In the genomic region with DNA sequence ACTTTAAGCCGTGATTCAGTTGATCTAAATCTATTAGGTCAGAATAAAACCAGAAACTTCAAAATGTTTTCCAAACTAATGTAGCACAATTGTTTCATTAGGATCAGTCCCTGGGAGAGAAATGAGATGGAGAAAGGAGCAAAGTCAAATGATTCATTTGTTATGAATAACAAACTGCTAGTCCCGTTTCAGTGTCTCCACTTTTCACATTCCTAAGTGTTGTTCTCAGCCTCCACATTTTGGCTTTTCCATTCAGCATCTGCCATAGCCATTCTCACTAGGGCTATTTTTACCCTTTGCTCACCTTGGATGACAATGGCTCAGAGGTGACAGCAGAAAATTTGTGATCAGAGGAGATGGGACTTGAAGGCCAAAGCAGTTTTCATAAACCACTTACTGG, we compare ENCODE assay signal across 19 cellular contexts.
"Had no signal": no experiment of that assay in that cellular context is flagged by ENCODE, and none has a peak within 500 bp of the region (broad histone marks: within the 10 kb centered on the region; RNA-seq: fewer than 3 reads in every experiment).

No MANE protein-coding gene starts in this region.

- H3K27ac ChIP-seq: esophagus muscularis mucosa, suprapubic skin had no signal

- DNase-seq: activated CD4-positive, alpha-beta T cell treated with anti-CD3 and anti-CD28 coated beads for 36 hours; activated CD4-positive, alpha-beta T cell treated with anti-CD3 and anti-CD28 coated beads, Interleukin-2, amount 50 U/mL, for 48 hours; activated gamma-delta T cell; central memory CD4-positive, alpha-beta T cell; foreskin melanocyte; glutamatergic neuron; hippocampal formation; midbrain; nephron progenitor cell; occipital lobe; posterior cingulate gyrus; stimulated activated CD4-positive, alpha-beta T cell treated with anti-CD3 and anti-CD28 coated beads, Interleukin-2, amount 100 ng/mL, for 24 hours; stimulated activated naive CD8-positive, alpha-beta T cell treated with anti-CD3 and anti-CD28 coated beads, Interleukin-15, Interleukin-2, amounts not matched to agents 100 U/mL and 50 U/mL, for 24 hours; trophoblast cell had no signal

- H3K4me1 ChIP-seq: esophagus muscularis mucosa, suprapubic skin had no signal

- H3K36me3 ChIP-seq: esophagus muscularis mucosa, suprapubic skin had no signal

- H3K27me3 Mint-ChIP-seq: activated naive CD4-positive, alpha-beta T cell treated with anti-CD3 and anti-CD28 coated beads, Interleukin-2, amount 50 U/mL, for 24 hours had no signal

- ATAC-seq: activated CD4-positive, alpha-beta T cell treated with anti-CD3 and anti-CD28 coated beads for 36 hours; stimulated activated naive CD8-positive, alpha-beta T cell treated with anti-CD3 and anti-CD28 coated beads, Interleukin-15, Interleukin-2, amounts not matched to agents 100 U/mL and 50 U/mL, for 24 hours; WTC11 had no signal

- H3K4me3 ChIP-seq: esophagus muscularis mucosa, lung, suprapubic skin had no signal

- H3K4me3 Mint-ChIP-seq: activated CD4-positive, alpha-beta T cell treated with anti-CD3 and anti-CD28 coated beads for 36 hours; activated naive CD4-positive, alpha-beta T cell treated with anti-CD3 and anti-CD28 coated beads, Interleukin-2, amount 50 U/mL, for 24 hours; nephron progenitor cell; WTC11 had no signal

- H3K9me3 ChIP-seq: suprapubic skin had no signal

- H3K36me3 Mint-ChIP-seq: activated naive CD4-positive, alpha-beta T cell treated with anti-CD3 and anti-CD28 coated beads, Interleukin-2, amount 50 U/mL, for 24 hours had no signal

- H3K9me3 Mint-ChIP-seq: activated naive CD4-positive, alpha-beta T cell treated with anti-CD3 and anti-CD28 coated beads, Interleukin-2, amount 50 U/mL, for 24 hours had no signal

- H3K4me1 Mint-ChIP-seq: activated CD4-positive, alpha-beta T cell treated with anti-CD3 and anti-CD28 coated beads for 36 hours; activated naive CD4-positive, alpha-beta T cell treated with anti-CD3 and anti-CD28 coated beads, Interleukin-2, amount 50 U/mL, for 24 hours; nephron progenitor cell; WTC11 had no signal

- H3K27me3 ChIP-seq: esophagus muscularis mucosa, suprapubic skin had no signal

- H3K27ac Mint-ChIP-seq: activated CD4-positive, alpha-beta T cell treated with anti-CD3 and anti-CD28 coated beads for 36 hours; activated naive CD4-positive, alpha-beta T cell treated with anti-CD3 and anti-CD28 coated beads, Interleukin-2, amount 50 U/mL, for 24 hours; nephron progenitor cell; WTC11 had no signal
